8 cellular contexts compared by ENCODE assay signal in genomic region chr5:32193591-32193990, GRCh38. TPM values are rescaled to one million over a fixed set of nuclear protein-coding genes. Genes with fewer than 3 reads are reported as not detected.
DNase-seq lines count a peak whose midpoint lies in the region; ATAC-seq, FAIRE-seq and TF ChIP-seq lines count a peak whose summit lies in the region.

No MANE protein-coding gene starts in this region.

- peaks cover 0 to 9% (median 3%) of the 10 kb centered on the region in 4 donors for H3K4me1 Mint-ChIP-seq in naive thymus-derived CD8-positive, alpha-beta T cell

- H3K27ac Mint-ChIP-seq in naive thymus-derived CD8-positive, alpha-beta T cell = no peak overlapping the region

- H3K9me3 Mint-ChIP-seq in naive thymus-derived CD8-positive, alpha-beta T cell = peaks cover 0 to 2% (median 0%) of the 10 kb centered on the region in 9 donors

- peak overlapping the region in 1 of 4 donors; percentile 13 for H3K4me3 ChIP-seq in pancreas

- DNase-seq in KBM-7 (peak; percentile 98), OCI-M1 (lab: John Stamatoyannopoulos, UW) (peak; percentile 78), pancreas (peak; percentile 90 to 95 (median 93)), OCI-M2 (lab: John Stamatoyannopoulos, UW; ENCODE audit: unreplicated experiment) (no peak), HuH-7 (ENCODE audit: low spot score) (no peak)
- no peak for DNase-seq in naive thymus-derived CD8-positive, alpha-beta T cell

- peaks cover 4 to 15% (median 10%) of the 10 kb centered on the region in 5 donors for H3K27me3 Mint-ChIP-seq in naive thymus-derived CD8-positive, alpha-beta T cell

- ATAC-seq in GM18861 (IDR thresholded peaks at IDR 0.05; ENCODE audit: unreplicated experiment) (peak; percentile 72), esophagus mucosa (peak; percentile 74), pancreas (peak; percentile 95 to 97 (median 96))
- no peak for ATAC-seq in naive thymus-derived CD8-positive, alpha-beta T cell

- no peaks in the 10 kb centered on the region for H3K9me3 ChIP-seq in pancreas

- H3K4me3 Mint-ChIP-seq in naive thymus-derived CD8-positive, alpha-beta T cell = no peak overlapping the region

- POLR2A ChIA-PET in naive thymus-derived CD8-positive, alpha-beta T cell (lab: Charles Lee) = no interaction called here

- no peaks in the 10 kb centered on the region for H3K36me3 ChIP-seq in pancreas

- in situ Hi-C loops in KBM-7 (cut with MboI; ENCODE audit: low pct_unique_long_range_greater_than_20kb, low sequenced_read_pairs) = no loop called here

- H3K4me1 ChIP-seq in pancreas = peaks cover 7 to 14% (median 9%) of the 10 kb centered on the region in 3 donors

- WGBS in pancreas, 2 donors = 3 to 4% methylated on average over 7 of the region's 7 CpGs

- H3K27me3 ChIP-seq in pancreas = no peaks in the 10 kb centered on the region

- peaks cover 0 to 2% (median 0%) of the 10 kb centered on the region in 3 donors for H3K36me3 Mint-ChIP-seq in naive thymus-derived CD8-positive, alpha-beta T cell

- peak overlapping the region; percentile 15 to 85 (median 62) for H3K27ac ChIP-seq in pancreas

- TF ChIP-seq CTCF in pancreas (IDR thresholded peaks at IDR 0.05) = no peak

- FAIRE-seq in pancreas (lab: Jason Lieb, UNC) = no peak

- intact Hi-C loops in pancreas (cut with DNase I) = no loop called here

RNA-seq across cellular contexts. Expression of gene GOLPH3, which starts 19.5 kb away (rescaled TPM):
- total RNA-seq in esophagus mucosa (48.3 TPM), pancreas (10 to 100 TPM; 44.6 to 67.0 (median 50.1) TPM)
- 10 to 100 TPM; 19.9 to 44.5 TPM for polyA plus RNA-seq in pancreas
- 10 to 100 TPM; 63.7 to 65.7 TPM for total RNA-seq in naive thymus-derived CD8-positive, alpha-beta T cell
- 10 to 100 TPM; 64.0 to 88.0 (median 74.3) TPM for polyA plus RNA-seq in naive thymus-derived CD8-positive, alpha-beta T cell

Comparison
In these comparisons a context has a peak if more than half of its experiments do, and no peak if none do; other contexts are left out.
1. ATAC-seq: peak in GM18861 (single experiment), esophagus mucosa (single experiment) and pancreas (4 of 4); none in naive thymus-derived CD8-positive, alpha-beta T cell (0 of 2).
2. DNase-seq: peak in KBM-7 (single experiment), OCI-M1 (single experiment) and pancreas (6 of 6); none in OCI-M2 (single experiment), HuH-7 (single experiment) and naive thymus-derived CD8-positive, alpha-beta T cell (0 of 10).